In genomic region chr7:25970381-25970780, GRCh38 we compare ENCODE assay signal across 25 cellular contexts.
"Had no signal": no experiment of that assay in that cellular context is flagged by ENCODE, and none has a peak within 500 bp of the region (broad histone marks: within the 10 kb centered on the region; RNA-seq: fewer than 3 reads in every experiment).

No MANE protein-coding gene starts in this region.

- H3K9ac ChIP-seq: neural progenitor cell had no signal

- H3K4me3 Mint-ChIP-seq: dendritic cell treated with granulocyte-macrophage colony-stimulating factor and Interleukin-4, amounts not matched to agents 40 ng/mL and 50 ng/mL, for 4 days; endodermal cell; memory B cell; naive thymus-derived CD4-positive, alpha-beta T cell; nephron; neural progenitor cell had no signal

- H3K9me3 Mint-ChIP-seq: dendritic cell treated with granulocyte-macrophage colony-stimulating factor and Interleukin-4, amounts not matched to agents 40 ng/mL and 50 ng/mL, for 4 days; endodermal cell; neural progenitor cell had no signal

- FAIRE-seq: keratinocyte had no signal

- H3K4me1 ChIP-seq: colonic mucosa, foreskin keratinocyte, gastroesophageal sphincter, neural progenitor cell, prostate gland, right atrium auricular region, sigmoid colon, thyroid gland, vagina had no signal

- H3K9me3 ChIP-seq: colonic mucosa, gastroesophageal sphincter, prostate gland, right atrium auricular region, sigmoid colon, stomach, thyroid gland, vagina had no signal

- H3K27me3 Mint-ChIP-seq: memory B cell had no signal

- H3K27me3 ChIP-seq: colonic mucosa, neural progenitor cell, right atrium auricular region, thyroid gland, vagina had no signal

- H3K36me3 ChIP-seq: colonic mucosa, gastroesophageal sphincter, neural progenitor cell, prostate gland, right atrium auricular region, sigmoid colon, spleen, stomach, thyroid gland, vagina had no signal

- H2AFZ ChIP-seq: neural progenitor cell had no signal

- H3K27ac ChIP-seq: colonic mucosa, epithelial cell of prostate, foreskin keratinocyte, gastroesophageal sphincter, neural progenitor cell, prostate gland, right atrium auricular region, sigmoid colon, spleen, stomach, thyroid gland, vagina had no signal

- H3K4me3 ChIP-seq: colonic mucosa, gastroesophageal sphincter, lung, neural progenitor cell, prostate gland, right atrium auricular region, sigmoid colon, spleen, stomach, thyroid gland, vagina had no signal

- H3K4me2 ChIP-seq: neural progenitor cell had no signal

- H3K36me3 Mint-ChIP-seq: neural progenitor cell had no signal

- DNase-seq: colonic mucosa; effector CD8-positive, alpha-beta T cell; endodermal cell; foreskin keratinocyte; hypothalamus; naive thymus-derived CD4-positive, alpha-beta T cell; sigmoid colon; spleen; stimulated activated naive CD4-positive, alpha-beta T cell treated with Interleukin-2 at 50 U/mL for 16 hours; stomach; thyroid gland; trophoblast cell had no signal

- ATAC-seq: esophagus mucosa; foreskin keratinocyte; gastroesophageal sphincter; left lobe of liver; naive thymus-derived CD4-positive, alpha-beta T cell had no signal

- H3K27ac Mint-ChIP-seq: dendritic cell treated with granulocyte-macrophage colony-stimulating factor and Interleukin-4, amounts not matched to agents 40 ng/mL and 50 ng/mL, for 4 days; endodermal cell; memory B cell; naive thymus-derived CD4-positive, alpha-beta T cell; nephron; neural progenitor cell had no signal
